Comparison of ENCODE assay signal across 8 cellular contexts in the genomic region with DNA sequence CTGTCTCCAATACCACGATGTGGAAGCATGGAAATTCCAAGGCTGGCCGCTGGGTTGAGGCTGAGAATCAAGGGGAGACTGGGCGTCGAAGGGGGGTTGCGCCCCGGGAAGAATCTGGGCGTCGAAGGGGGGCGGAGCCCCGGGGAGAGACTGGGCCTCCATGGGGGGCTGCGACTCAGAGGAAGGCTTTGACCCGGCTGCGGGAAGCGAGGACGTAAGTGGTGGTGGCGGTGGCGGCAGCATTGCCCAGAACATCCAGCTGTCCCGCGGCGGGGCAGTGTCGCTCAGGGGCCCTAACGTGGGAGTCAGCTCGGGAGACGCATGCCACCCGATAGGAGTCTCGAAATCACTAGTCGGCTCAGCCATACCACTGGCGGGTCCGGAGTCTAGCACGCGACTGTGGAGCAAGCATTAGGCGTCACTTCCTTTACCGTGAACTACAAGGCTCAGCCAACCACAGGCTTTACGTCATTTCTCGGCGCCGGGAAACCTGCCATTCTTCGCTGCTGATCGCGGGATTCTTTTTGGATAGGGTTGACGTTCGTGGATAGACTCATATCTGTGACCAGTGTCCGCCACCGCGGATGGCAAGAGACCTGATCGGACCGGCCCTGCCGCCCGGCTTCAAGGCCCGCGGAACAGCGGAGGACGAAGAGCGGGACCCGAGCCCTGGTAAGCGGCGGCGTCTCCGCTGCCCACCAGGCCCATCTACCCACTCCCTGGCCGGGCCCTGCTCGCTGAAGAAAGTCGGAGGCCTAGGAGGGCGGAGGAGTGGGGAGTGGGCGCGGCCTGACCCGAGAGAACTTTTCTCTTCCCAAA. TPM values are rescaled to one million over a fixed set of nuclear protein-coding genes. Genes with fewer than 3 reads are reported as not detected.
A peak's percentile ranks its signal among the peaks of the same experiment; 100 is the strongest.
DNase-seq lines count a peak whose midpoint lies in the region; ATAC-seq, FAIRE-seq and TF ChIP-seq lines count a peak whose summit lies in the region.

A gene with protein sequence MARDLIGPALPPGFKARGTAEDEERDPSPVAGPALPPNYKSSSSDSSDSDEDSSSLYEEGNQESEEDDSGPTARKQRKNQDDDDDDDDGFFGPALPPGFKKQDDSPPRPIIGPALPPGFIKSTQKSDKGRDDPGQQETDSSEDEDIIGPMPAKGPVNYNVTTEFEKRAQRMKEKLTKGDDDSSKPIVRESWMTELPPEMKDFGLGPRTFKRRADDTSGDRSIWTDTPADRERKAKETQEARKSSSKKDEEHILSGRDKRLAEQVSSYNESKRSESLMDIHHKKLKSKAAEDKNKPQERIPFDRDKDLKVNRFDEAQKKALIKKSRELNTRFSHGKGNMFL (plus strand): TSS at position 468 of the 819 bp plus-strand sequence. CDS start 117 bp downstream, at position 585.
A gene (minus strand): TSS at position 401 of the 819 bp plus-strand sequence. CDS start 35 bp downstream, at position 366.

- no peaks in the 10 kb centered on the region for H3K36me3 ChIP-seq in kidney (ENCODE audit: control insufficient read depth in 1 of 2, insufficient read depth in 2 of 2, low read length in 2 of 2)

- H3K4me1 ChIP-seq in kidney (ENCODE audit: control insufficient read depth in 1 of 2, insufficient read depth in 1 of 2, low read depth in 1 of 2, low read length in 2 of 2): peaks cover 0 to 17% of the 10 kb centered on the region in 2 donors

- TF ChIP-seq CTCF in AG10803 (conservative IDR thresholded peaks at IDR 0.05; ENCODE audit: low read length): peak; percentile 9; the same call in 1 of the 2 replicates
- no peak for TF ChIP-seq CTCF in kidney (IDR thresholded peaks at IDR 0.05; ENCODE audit: borderline replicate concordance, extremely low read depth, insufficient read depth)

- H3K4me3 ChIP-seq in AG10803 (ENCODE audit: low read length) (peak within 1 kb of the TSS; percentile 96), kidney (ENCODE audit: low read length in 2 of 2) (peak within 1 kb of the TSS; percentile 79 to 89)

- intact Hi-C loops in kidney (cut with DNase I): no loop called here

- no peak for FAIRE-seq in kidney (lab: Jason Lieb, UNC)

- H3K9ac ChIP-seq in kidney (ENCODE audit: low read length in 2 of 2): peak within 1 kb of the TSS; percentile 83 to 96

- peak; percentile 92 for DNase-seq in AG10803 (ENCODE audit: low read depth)
- DNase-seq in NCI-H446 (lab: John Stamatoyannopoulos, UW): peak; percentile 83 to 90
- DNase-seq in activated CD4-positive, CD25-positive, alpha-beta regulatory T cell treated with anti-CD3 and anti-CD28 coated beads, Interleukin-2, amount 50 U/mL, for 72 hours: peak; percentile 85
- DNase-seq in cerebellar nuclear complex (lab: John Stamatoyannopoulos, UW): peak; percentile 73 to 78
- DNase-seq in kidney: peak; percentile 95
- DNase-seq in stimulated activated CD4-positive, alpha-beta T cell treated with anti-CD3 and anti-CD28 coated beads, Interleukin-15, amount 100 ng/mL, for 1 hour (ENCODE audit: low read depth in 1 of 2, low spot score in 1 of 2): peak; percentile 71 to 81

- ATAC-seq in GM19025 (IDR thresholded peaks at IDR 0.05; ENCODE audit: low read depth, unreplicated experiment) (peak; percentile 98), HG03280 (IDR thresholded peaks at IDR 0.05; ENCODE audit: unreplicated experiment) (peak; percentile 96)

- H3K27ac ChIP-seq in kidney (ENCODE audit: low read depth in 2 of 2, low read length in 2 of 2): peak within 1 kb of the TSS; percentile 44 to 86

- no peaks in the 10 kb centered on the region for H3K9me3 ChIP-seq in kidney (ENCODE audit: control insufficient read depth in 1 of 2, low read length in 2 of 2)

RNA-seq across cellular contexts. Expression of the first gene that starts in this region (rescaled TPM):
- 25.1 TPM for total RNA-seq in kidney
- 9.2 TPM for polyA plus RNA-seq in kidney (ENCODE audit: insufficient read depth, low read depth, low replicate concordance)

RNA-seq across cellular contexts. Expression of the second gene that starts in this region (rescaled TPM):
- total RNA-seq in kidney: 5.5 TPM
- polyA plus RNA-seq in kidney (ENCODE audit: insufficient read depth, low read depth, low replicate concordance): 3.4 TPM

Comparison
In these comparisons a context has a peak if more than half of its experiments do, and no peak if none do; other contexts are left out.
1. Peak in every context shown above with its lines: DNase-seq, ATAC-seq, H3K4me3 ChIP-seq and H3K27ac ChIP-seq.